In the genomic region with DNA sequence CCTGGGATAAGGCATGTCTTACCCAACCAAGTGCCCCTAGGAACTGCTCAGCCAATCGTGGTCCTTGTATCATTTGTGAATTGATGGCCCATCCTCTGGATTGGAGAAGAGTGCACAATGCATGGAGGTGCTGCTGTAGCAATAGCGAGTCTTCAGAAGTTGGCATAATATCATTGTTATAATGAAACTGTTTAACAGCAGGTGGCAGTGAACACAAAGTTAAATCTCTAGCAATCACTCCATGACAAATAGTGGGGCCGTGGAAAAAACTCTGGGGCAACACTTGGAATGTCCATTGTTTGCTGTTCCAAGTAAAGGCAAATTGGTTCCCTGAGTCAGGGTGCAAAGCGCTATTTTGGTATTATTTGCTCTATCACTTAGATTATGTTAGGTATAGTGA, we compare ENCODE assay signal across 18 cellular contexts. TPM values are rescaled to one million over a fixed set of nuclear protein-coding genes. Genes with fewer than 3 reads are reported as not detected.
DNase-seq lines count a peak whose midpoint lies in the region; ATAC-seq and TF ChIP-seq lines count a peak whose summit lies in the region.
"Had no signal": no experiment of that assay in that cellular context is flagged by ENCODE, and none has a peak within 500 bp of the region (broad histone marks: within the 10 kb centered on the region; RNA-seq: fewer than 3 reads in every experiment).

No MANE protein-coding gene starts in this region.

- in situ Hi-C loops in Panc1 (cut with HindIII; ENCODE audit: low pct_unique_long_range_greater_than_20kb, low sequenced_read_pairs): no loop called here

- no peak overlapping the region for H3K4me3 Mint-ChIP-seq in nephron progenitor cell
- H3K4me3 Mint-ChIP-seq: CD4-positive, CD25-positive, alpha-beta regulatory T cell; T-cell had no signal

- peak; percentile 32 for TF ChIP-seq CTCF in 22Rv1 (IDR thresholded peaks at IDR 0.05)
- peak; percentile 16 for TF ChIP-seq CTCF in C4-2B (conservative IDR thresholded peaks at IDR 0.05)
- peak; percentile 28 for TF ChIP-seq CTCF in Panc1 (IDR thresholded peaks at IDR 0.05)
- no peak for TF ChIP-seq CTCF in nephron progenitor cell (IDR thresholded peaks at IDR 0.05)

- H3K27me3 Mint-ChIP-seq in nephron progenitor cell (ENCODE audit: low read depth, poor library complexity): peaks cover 5% of the 10 kb centered on the region
- H3K27me3 Mint-ChIP-seq: CD4-positive, CD25-positive, alpha-beta regulatory T cell; T-cell had no signal

- H3K36me3 Mint-ChIP-seq in nephron progenitor cell (ENCODE audit: low read depth): no peaks in the 10 kb centered on the region
- H3K36me3 Mint-ChIP-seq: CD4-positive, CD25-positive, alpha-beta regulatory T cell; T-cell had no signal

- H3K4me3 ChIP-seq in Panc1 (ENCODE audit: low read depth in 2 of 2, low read length in 2 of 2): no peak overlapping the region

- H3K27ac ChIP-seq in 22Rv1 (no peak overlapping the region), C4-2B (no peak overlapping the region), Panc1 (ENCODE audit: low read length) (no peak overlapping the region)

- POLR2A ChIA-PET in Panc1 (lab: Charles Lee): no interaction called here

- no peaks in the 10 kb centered on the region for H3K4me1 ChIP-seq in Panc1 (ENCODE audit: control insufficient read depth, insufficient read depth, low read length)

- DNase-seq in Panc1 (ENCODE audit: low read depth, low spot score): no peak
- no peak for DNase-seq in nephron progenitor cell
- DNase-seq in cortex of kidney (lab: John Stamatoyannopoulos, UW): no peak
- DNase-seq in activated T-cell treated with anti-CD3 and anti-CD28 coated beads, Interleukin-2, amount 50 U/mL, for 1 hour: no peak
- DNase-seq in NCI-H69 (lab: John Stamatoyannopoulos, UW): no peak
- DNase-seq: AML-193; CD4-positive, CD25-positive, alpha-beta regulatory T cell; COR-L47; DMS153; EL; NCI-H1105; NCI-H2081; NCI-H510A treated with DMSO at 0.1 percent for 48 hours; T-cell had no signal

- H3K4me1 Mint-ChIP-seq in nephron progenitor cell: peaks cover 35% of the 10 kb centered on the region
- H3K4me1 Mint-ChIP-seq: CD4-positive, CD25-positive, alpha-beta regulatory T cell; T-cell had no signal

- no peaks in the 10 kb centered on the region for H3K9me3 ChIP-seq in Panc1 (ENCODE audit: control insufficient read depth, insufficient read depth, low read depth, low read length)

- no peaks in the 10 kb centered on the region for H3K27me3 ChIP-seq in Panc1 (ENCODE audit: control insufficient read depth, insufficient read depth, low read length)

- intact Hi-C loops in Panc1 (cut with micrococcal nuclease; ENCODE audit: unreplicated experiment): no loop called here

- no TSS peak for BruUV-seq in Panc1 (replicated peaks; lab: Mats Ljungman, UMichigan)

- H3K9me3 Mint-ChIP-seq in nephron progenitor cell: no peaks in the 10 kb centered on the region

- CTCF ChIA-PET in Panc1 (lab: Charles Lee): no interaction called here

- H3K36me3 ChIP-seq in Panc1 (ENCODE audit: control insufficient read depth, insufficient read depth, low read length): no peaks in the 10 kb centered on the region

- peak overlapping the region; percentile 50 for H3K27ac Mint-ChIP-seq in nephron progenitor cell
- H3K27ac Mint-ChIP-seq: CD4-positive, CD25-positive, alpha-beta regulatory T cell; T-cell had no signal

- ATAC-seq in Panc1: no peak
- ATAC-seq: Right ventricle myocardium inferior, T-cell had no signal

RNA-seq across cellular contexts. Expression of gene REG1A, which starts 11.4 kb away (rescaled TPM):
- total RNA-seq in Panc1 (2021; ENCODE audit: unreplicated experiment): 4.3 TPM
- polyA plus RNA-seq in Panc1 (2012; ENCODE audit: insufficient read length): not detected
- total RNA-seq: CD4-positive, CD25-positive, alpha-beta regulatory T cell; H1; Right ventricle myocardium inferior had no signal
- polyA plus RNA-seq: CD4-positive, CD25-positive, alpha-beta regulatory T cell; H1 had no signal

RNA-seq across cellular contexts. Expression of gene REG3A, which starts 27.9 kb away (rescaled TPM):
- total RNA-seq in Panc1 (2021; ENCODE audit: unreplicated experiment): not detected
- polyA plus RNA-seq in Panc1 (2012; ENCODE audit: insufficient read length): not detected
- total RNA-seq: CD4-positive, CD25-positive, alpha-beta regulatory T cell; H1; Right ventricle myocardium inferior had no signal
- polyA plus RNA-seq: CD4-positive, CD25-positive, alpha-beta regulatory T cell; H1 had no signal

RNA-seq across cellular contexts. Expression of gene REG1B, which starts 43.9 kb away (rescaled TPM):
- 2.0 TPM for total RNA-seq in Panc1 (2021; ENCODE audit: unreplicated experiment)
- not detected for polyA plus RNA-seq in Panc1 (2012; ENCODE audit: insufficient read length)
- total RNA-seq: CD4-positive, CD25-positive, alpha-beta regulatory T cell; H1; Right ventricle myocardium inferior had no signal
- polyA plus RNA-seq: CD4-positive, CD25-positive, alpha-beta regulatory T cell; H1 had no signal
